In genomic region chr22:50329236-50329635, GRCh38 we compare ENCODE assay signal across 20 cellular contexts. TPM values are rescaled to one million over a fixed set of nuclear protein-coding genes. Genes with fewer than 3 reads are reported as not detected.
DNase-seq lines count a peak whose midpoint lies in the region; ATAC-seq, FAIRE-seq and TF ChIP-seq lines count a peak whose summit lies in the region.
"Had no signal": no experiment of that assay in that cellular context is flagged by ENCODE, and none has a peak within 500 bp of the region (broad histone marks: within the 10 kb centered on the region; RNA-seq: fewer than 3 reads in every experiment).

No MANE protein-coding gene starts in this region.

- POLR2A ChIA-PET in activated CD4-positive, alpha-beta T cell treated with anti-CD3 and anti-CD28 coated beads for 36 hours (lab: Charles Lee), result interaction anchor here (0.6 kb wide), 1 partner anchor 27 kb away, joined by 6 read pairs; no protein-coding TSS in a partner anchor
- POLR2A ChIA-PET in CD4-positive, alpha-beta memory T cell (lab: Charles Lee; ENCODE audit: partially characterized antibody), result interaction anchor here (1.3 to 2.5 kb wide), 3 partner anchors 13 to 78 kb away, joined by 4 to 12 read pairs (median 6); partner anchors contain the start of gene HDAC10

- H3K27ac ChIP-seq in astrocyte (ENCODE audit: low read depth, low read length) (peak overlapping the region; percentile 26), mesenchymal stem cell (ENCODE audit: low read length, poor library complexity, severe bottlenecking) (no peak overlapping the region)
- H3K27ac ChIP-seq in CD4-positive, alpha-beta memory T cell (ENCODE audit: low read depth, low read length), result no peak overlapping the region
- H3K27ac ChIP-seq: A549, adrenal gland, KMS-11, right atrium auricular region had no signal

- peaks cover 15% of the 10 kb centered on the region for H4K20me1 ChIP-seq in astrocyte (ENCODE audit: insufficient read depth, low read length)

- no peak overlapping the region for H2BK15ac ChIP-seq in mesenchymal stem cell (ENCODE audit: low read depth, poor library complexity, severe bottlenecking)

- H3K4me3 Mint-ChIP-seq in activated CD4-positive, alpha-beta T cell treated with anti-CD3 and anti-CD28 coated beads for 36 hours, result no peak overlapping the region
- peak overlapping the region; percentile 8 to 89 (median 42) for H3K4me3 Mint-ChIP-seq in IgD-negative memory B cell
- peak overlapping the region; percentile 68 for H3K4me3 Mint-ChIP-seq in astrocyte (ENCODE audit: unreplicated experiment)
- peak overlapping the region in 3 of 8 donors; percentile 3 to 22 (median 5) for H3K4me3 Mint-ChIP-seq in CD4-positive, alpha-beta memory T cell
- H3K4me3 Mint-ChIP-seq: activated B cell treated with CpG ODN at 0.5 μM for 24 hours; activated T-cell treated with anti-CD3 and anti-CD28 coated beads, Interleukin-2, amount 50 U/mL, for 24 hours; stimulated activated memory B cell treated with anti-CD40 and anti-IgM and Interleukin-4, amounts not matched to agents 10 μg/mL and 1 μg/mL and 100 μg/mL, for 72 hours had no signal

- no peak overlapping the region for H3K27ac Mint-ChIP-seq in activated CD4-positive, alpha-beta T cell treated with anti-CD3 and anti-CD28 coated beads for 36 hours
- peak overlapping the region; percentile 33 to 55 (median 53) for H3K27ac Mint-ChIP-seq in IgD-negative memory B cell
- H3K27ac Mint-ChIP-seq in astrocyte (ENCODE audit: unreplicated experiment), result peak overlapping the region; percentile 75
- peak overlapping the region in 2 of 7 donors; percentile 11 to 51 for H3K27ac Mint-ChIP-seq in CD4-positive, alpha-beta memory T cell
- H3K27ac Mint-ChIP-seq: activated B cell treated with CpG ODN at 0.5 μM for 24 hours; activated T-cell treated with anti-CD3 and anti-CD28 coated beads, Interleukin-2, amount 50 U/mL, for 24 hours; stimulated activated memory B cell treated with anti-CD40 and anti-IgM and Interleukin-4, amounts not matched to agents 10 μg/mL and 1 μg/mL and 100 μg/mL, for 72 hours; T-cell had no signal

- H4K8ac ChIP-seq in mesenchymal stem cell (ENCODE audit: low read length), result no peak overlapping the region

- H2BK120ac ChIP-seq in mesenchymal stem cell (ENCODE audit: low read depth, low read length), result no peak overlapping the region

- peaks cover 14% of the 10 kb centered on the region for H3K79me2 ChIP-seq in astrocyte (ENCODE audit: insufficient read depth, low read length)

- no peak overlapping the region for H3K4me2 ChIP-seq in astrocyte (ENCODE audit: low read length)
- H3K4me2 ChIP-seq in mesenchymal stem cell (ENCODE audit: low read length, poor library complexity, severe bottlenecking), result no peak overlapping the region
- H3K4me2 ChIP-seq: A549, KMS-11 had no signal

- peak; percentile 4 for ATAC-seq in activated CD4-positive, alpha-beta T cell treated with anti-CD3 and anti-CD28 coated beads for 36 hours
- ATAC-seq: A549; naive thymus-derived CD4-positive, alpha-beta T cell; stimulated activated memory B cell treated with anti-CD40 and anti-IgM and Interleukin-4, amounts not matched to agents 10 μg/mL and 1 μg/mL and 100 μg/mL, for 72 hours; T-cell had no signal

- no peak overlapping the region for H2AK5ac ChIP-seq in mesenchymal stem cell (ENCODE audit: low read length, severe bottlenecking)

- H3K36me3 ChIP-seq in astrocyte (ENCODE audit: insufficient read depth, low read length) (no peaks in the 10 kb centered on the region), mesenchymal stem cell (ENCODE audit: control insufficient read depth in 1 of 2, insufficient read depth in 2 of 2, low read depth in 1 of 2, low read length in 2 of 2) (no peaks in the 10 kb centered on the region)
- no peaks in the 10 kb centered on the region for H3K36me3 ChIP-seq in CD4-positive, alpha-beta memory T cell (ENCODE audit: insufficient read depth, low read length)
- H3K36me3 ChIP-seq: adrenal gland, right atrium auricular region had no signal

- intact Hi-C loops in activated CD4-positive, alpha-beta T cell treated with anti-CD3 and anti-CD28 coated beads for 36 hours (cut with DNase I, micrococcal nuclease), result loop anchor here in 1 of 2 experiments (5.0 kb wide), 2 partner anchors 52 to 87 kb away; no protein-coding TSS in a partner anchor
- intact Hi-C loops in CD4-positive, alpha-beta memory T cell (cut with micrococcal nuclease), result no loop called here

- no peak overlapping the region for H3K14ac ChIP-seq in mesenchymal stem cell (ENCODE audit: low read length in 2 of 2)

- H3K9ac ChIP-seq in astrocyte (ENCODE audit: low read length) (no peak overlapping the region), mesenchymal stem cell (ENCODE audit: low read length) (no peak overlapping the region)
- H3K9ac ChIP-seq: KMS-11 had no signal

- H3K36me3 Mint-ChIP-seq in activated CD4-positive, alpha-beta T cell treated with anti-CD3 and anti-CD28 coated beads for 36 hours (ENCODE audit: low read depth), result no peaks in the 10 kb centered on the region
- H3K36me3 Mint-ChIP-seq in IgD-negative memory B cell, result peaks cover 6% of the 10 kb centered on the region
- H3K36me3 Mint-ChIP-seq in astrocyte (ENCODE audit: low read depth, unreplicated experiment), result no peaks in the 10 kb centered on the region
- no peaks in the 10 kb centered on the region for H3K36me3 Mint-ChIP-seq in CD4-positive, alpha-beta memory T cell
- H3K36me3 Mint-ChIP-seq: naive thymus-derived CD4-positive, alpha-beta T cell; stimulated activated memory B cell treated with anti-CD40 and anti-IgM and Interleukin-4, amounts not matched to agents 10 μg/mL and 1 μg/mL and 100 μg/mL, for 72 hours; T-cell had no signal

- no peak overlapping the region for H2BK12ac ChIP-seq in mesenchymal stem cell (ENCODE audit: low read length in 2 of 2)

- no peaks in the 10 kb centered on the region for H3K9me3 Mint-ChIP-seq in activated CD4-positive, alpha-beta T cell treated with anti-CD3 and anti-CD28 coated beads for 36 hours (ENCODE audit: low read depth)
- H3K9me3 Mint-ChIP-seq in IgD-negative memory B cell (peaks cover 0 to 1% (median 0%) of the 10 kb centered on the region in 3 donors), astrocyte (ENCODE audit: unreplicated experiment) (no peaks in the 10 kb centered on the region)
- no peaks in the 10 kb centered on the region for H3K9me3 Mint-ChIP-seq in CD4-positive, alpha-beta memory T cell
- H3K9me3 Mint-ChIP-seq: activated B cell treated with CpG ODN at 0.5 μM for 24 hours; activated T-cell treated with anti-CD3 and anti-CD28 coated beads, Interleukin-2, amount 50 U/mL, for 24 hours; naive thymus-derived CD4-positive, alpha-beta T cell; stimulated activated memory B cell treated with anti-CD40 and anti-IgM and Interleukin-4, amounts not matched to agents 10 μg/mL and 1 μg/mL and 100 μg/mL, for 72 hours; T-cell had no signal

- TF ChIP-seq CTCF in astrocyte (IDR thresholded peaks at IDR 0.05; ENCODE audit: insufficient read depth, low read depth, low read length) (no peak), GM20000 (IDR thresholded peaks at IDR 0.05; ENCODE audit: extremely low read depth, missing control alignments) (no peak)

- CTCF ChIA-PET in activated CD4-positive, alpha-beta T cell treated with anti-CD3 and anti-CD28 coated beads for 36 hours (lab: Charles Lee), result interaction anchor here (0.8 to 5.6 kb wide), 3 partner anchors 12 to 87 kb away, joined by 3 to 31 read pairs (median 13); no protein-coding TSS in a partner anchor
- CTCF ChIA-PET in CD4-positive, alpha-beta memory T cell (lab: Charles Lee; ENCODE audit: partially characterized antibody), result interaction anchor here (1.1 to 4.1 kb wide), 5 partner anchors 12 to 196 kb away, joined by 3 to 22 read pairs (median 17); partner anchors contain the start of genes HDAC10 and SCO2

- H3K4me1 ChIP-seq in astrocyte (ENCODE audit: insufficient read depth, low read length) (peaks cover 25% of the 10 kb centered on the region), mesenchymal stem cell (ENCODE audit: control insufficient read depth, insufficient read depth, low read depth, low read length) (peaks cover 16% of the 10 kb centered on the region)
- peaks cover 9% of the 10 kb centered on the region for H3K4me1 ChIP-seq in CD4-positive, alpha-beta memory T cell (ENCODE audit: insufficient read depth, low read length)

- no peak for FAIRE-seq in astrocyte (lab: Jason Lieb, UNC)
- FAIRE-seq: A549 had no signal

- no peak overlapping the region for H2BK5ac ChIP-seq in mesenchymal stem cell (ENCODE audit: low read depth, low read length, poor library complexity, severe bottlenecking)

- H3K18ac ChIP-seq in mesenchymal stem cell (ENCODE audit: low read depth in 1 of 2, low read length in 2 of 2), result no peak overlapping the region

- H3K4me1 Mint-ChIP-seq in activated CD4-positive, alpha-beta T cell treated with anti-CD3 and anti-CD28 coated beads for 36 hours, result peaks cover 14% of the 10 kb centered on the region
- H3K4me1 Mint-ChIP-seq in IgD-negative memory B cell (peaks cover 20 to 26% (median 24%) of the 10 kb centered on the region in 3 donors), astrocyte (ENCODE audit: low read depth, unreplicated experiment) (peaks cover 26% of the 10 kb centered on the region)
- H3K4me1 Mint-ChIP-seq in CD4-positive, alpha-beta memory T cell, result peaks cover 5 to 14% (median 9%) of the 10 kb centered on the region in 4 donors

- H3K27me3 ChIP-seq in astrocyte (ENCODE audit: insufficient read depth, low read length), result no peaks in the 10 kb centered on the region
- no peaks in the 10 kb centered on the region for H3K27me3 ChIP-seq in mesenchymal stem cell (ENCODE audit: control insufficient read depth in 1 of 2, insufficient read depth in 1 of 2, low read length in 2 of 2)
- no peaks in the 10 kb centered on the region for H3K27me3 ChIP-seq in CD4-positive, alpha-beta memory T cell (ENCODE audit: insufficient read depth, low read length)
- H3K27me3 ChIP-seq: adrenal gland, right atrium auricular region had no signal

- H3K27me3 Mint-ChIP-seq in activated CD4-positive, alpha-beta T cell treated with anti-CD3 and anti-CD28 coated beads for 36 hours, result peaks cover 7% of the 10 kb centered on the region
- peaks cover 8% of the 10 kb centered on the region for H3K27me3 Mint-ChIP-seq in IgD-negative memory B cell
- peaks cover 7% of the 10 kb centered on the region for H3K27me3 Mint-ChIP-seq in astrocyte (ENCODE audit: low read depth, unreplicated experiment)
- peaks cover 0 to 4% of the 10 kb centered on the region in 2 donors for H3K27me3 Mint-ChIP-seq in CD4-positive, alpha-beta memory T cell
- H3K27me3 Mint-ChIP-seq: stimulated activated memory B cell treated with anti-CD40 and anti-IgM and Interleukin-4, amounts not matched to agents 10 μg/mL and 1 μg/mL and 100 μg/mL, for 72 hours had no signal

- H4K91ac ChIP-seq in mesenchymal stem cell (ENCODE audit: low read length), result no peak overlapping the region

- no peak overlapping the region for H3K4ac ChIP-seq in mesenchymal stem cell (ENCODE audit: low read depth in 1 of 2, low read length in 2 of 2)

- H2AFZ ChIP-seq in astrocyte (ENCODE audit: low read depth, low read length), result no peak overlapping the region
- H2AFZ ChIP-seq in mesenchymal stem cell (ENCODE audit: low read depth, low read length), result no peak overlapping the region

- WGBS in mesenchymal stem cell, result 89% methylated on average over 5 of the region's 6 CpGs

- H3K9me3 ChIP-seq in astrocyte (ENCODE audit: insufficient read depth, low read depth, low read length) (no peaks in the 10 kb centered on the region), mesenchymal stem cell (ENCODE audit: control insufficient read depth, low read length) (no peaks in the 10 kb centered on the region)
- H3K9me3 ChIP-seq in CD4-positive, alpha-beta memory T cell (ENCODE audit: control insufficient read depth in 1 of 2, low read length in 2 of 2), result no peaks in the 10 kb centered on the region
- H3K9me3 ChIP-seq: A549, adrenal gland, right atrium auricular region had no signal

- no peak for DNase-seq in activated CD4-positive, alpha-beta T cell treated with anti-CD3 and anti-CD28 coated beads for 36 hours
- DNase-seq in activated CD4-positive, alpha-beta T cell treated with anti-CD3 and anti-CD28 coated beads, Interleukin-2, amount 50 U/mL, for 4 hours, result no peak
- peak; percentile 66 for DNase-seq in astrocyte (ENCODE audit: low read depth)
- peak; percentile 52 for DNase-seq in mesenchymal stem cell
- no peak for DNase-seq in GM20000 (ENCODE audit: low spot score)
- DNase-seq in CD4-positive, alpha-beta memory T cell, result no peak
- DNase-seq in NCI-H128 (lab: John Stamatoyannopoulos, UW; ENCODE audit: unreplicated experiment), result no peak
- DNase-seq: activated B cell treated with CpG ODN at 0.5 μM for 24 hours; activated T-cell treated with anti-CD3 and anti-CD28 coated beads, Interleukin-2, amount 50 U/mL, for 24 hours; adrenal gland; COR-L47; naive thymus-derived CD4-positive, alpha-beta T cell; NCI-H187 treated with DMSO at 0.1 percent for 48 hours; NCI-H524; T-cell had no signal

- H3K4me3 ChIP-seq in astrocyte (ENCODE audit: insufficient read depth, low read depth, low read length) (no peak overlapping the region), mesenchymal stem cell (ENCODE audit: insufficient read depth in 1 of 2, low read depth in 1 of 2, low read length in 2 of 2) (no peak overlapping the region)
- H3K4me3 ChIP-seq in CD4-positive, alpha-beta memory T cell (ENCODE audit: low read length in 2 of 2), result no peak overlapping the region
- H3K4me3 ChIP-seq: A549, adrenal gland, right atrium auricular region had no signal

- peaks cover 7% of the 10 kb centered on the region for H3K79me1 ChIP-seq in mesenchymal stem cell (replicated peaks; ENCODE audit: low read length, poor library complexity, severe bottlenecking)

- H3K23ac ChIP-seq in mesenchymal stem cell (ENCODE audit: low read length in 2 of 2), result no peak overlapping the region

RNA-seq across cellular contexts. Expression of gene DENND6B, which starts 2.4 kb away (rescaled TPM):
- total RNA-seq in activated CD4-positive, alpha-beta T cell treated with anti-CD3 and anti-CD28 coated beads for 36 hours, result 1 to 10 TPM; 2.8 TPM
- polyA plus RNA-seq in IgD-negative memory B cell, result 1.2 TPM
- total RNA-seq in astrocyte, result 5.4 and 5.8 TPM in 2 replicates
- 4.2 TPM for polyA plus RNA-seq in mesenchymal stem cell (2013, experiment 1 of 2)
- 3.7 TPM for polyA plus RNA-seq in mesenchymal stem cell (2013, experiment 2 of 2)
- total RNA-seq in CD4-positive, alpha-beta memory T cell, result 1 to 10 TPM; 1.5 to 2.4 TPM
- polyA plus RNA-seq in CD4-positive, alpha-beta memory T cell, result under 1 TPM; 0.22 to 0.36 TPM

RNA-seq across cellular contexts. Expression of gene PPP6R2, which starts 13.9 kb away (rescaled TPM):
- total RNA-seq in activated CD4-positive, alpha-beta T cell treated with anti-CD3 and anti-CD28 coated beads for 36 hours, result 10 to 100 TPM; 37.3 to 39.5 TPM
- polyA plus RNA-seq in IgD-negative memory B cell, result 27.0 TPM
- total RNA-seq in astrocyte, result 47.9 and 48.3 TPM in 2 replicates
- 23.0 TPM for polyA plus RNA-seq in mesenchymal stem cell (2013, experiment 1 of 2)
- 22.9 TPM for polyA plus RNA-seq in mesenchymal stem cell (2013, experiment 2 of 2)
- total RNA-seq in CD4-positive, alpha-beta memory T cell, result 10 to 100 TPM; 80.1 to 91.2 TPM
- 10 to 100 TPM; 13.3 to 27.7 TPM for polyA plus RNA-seq in CD4-positive, alpha-beta memory T cell

RNA-seq across cellular contexts. Expression of gene PLXNB2, which starts 21.8 kb away (rescaled TPM):
- total RNA-seq in activated CD4-positive, alpha-beta T cell treated with anti-CD3 and anti-CD28 coated beads for 36 hours, result 1 to 10 TPM; 5.5 to 6.3 TPM
- 2.7 TPM for polyA plus RNA-seq in IgD-negative memory B cell
- total RNA-seq in astrocyte, result 327 and 376 TPM in 2 replicates
- polyA plus RNA-seq in mesenchymal stem cell (2013, experiment 1 of 2), result 242 TPM
- 231 TPM for polyA plus RNA-seq in mesenchymal stem cell (2013, experiment 2 of 2)
- total RNA-seq in CD4-positive, alpha-beta memory T cell, result 1 to 10 TPM; 2.8 to 4.6 TPM
- polyA plus RNA-seq in CD4-positive, alpha-beta memory T cell, result under 1 TPM in 1 of 2 donors, not detected in 1; 0.40 TPM

RNA-seq across cellular contexts. Expression of gene MAPK11, which starts 59.1 kb away (rescaled TPM):
- total RNA-seq in activated CD4-positive, alpha-beta T cell treated with anti-CD3 and anti-CD28 coated beads for 36 hours, result 10 to 100 TPM; 11.6 to 13.6 TPM
- polyA plus RNA-seq in IgD-negative memory B cell, result 0.59 TPM
- total RNA-seq in astrocyte, result 19.6 and 22.4 TPM in 2 replicates
- 5.5 TPM for polyA plus RNA-seq in mesenchymal stem cell (2013, experiment 1 of 2)
- polyA plus RNA-seq in mesenchymal stem cell (2013, experiment 2 of 2), result 5.0 TPM
- 1 to 10 TPM; 1.6 to 1.7 TPM for total RNA-seq in CD4-positive, alpha-beta memory T cell
- under 1 TPM; 0.10 to 0.54 TPM for polyA plus RNA-seq in CD4-positive, alpha-beta memory T cell

Comparison
In these comparisons a context has a peak if more than half of its experiments do, and no peak if none do; other contexts are left out.
1. DNase-seq: peak in astrocyte (single experiment) and mesenchymal stem cell (single experiment); none in activated CD4-positive, alpha-beta T cell treated with anti-CD3 and anti-CD28 coated beads for 36 hours (single experiment), activated CD4-positive, alpha-beta T cell treated with anti-CD3 and anti-CD28 coated beads, Interleukin-2, amount 50 U/mL, for 4 hours (0 of 2), GM20000 (single experiment), CD4-positive, alpha-beta memory T cell (0 of 5) and NCI-H128 (single experiment).
2. RNA of gene PLXNB2, which starts 21.8 kb away (total RNA-seq): 327 to 376 TPM in astrocyte; 5.5 to 6.3 TPM in activated CD4-positive, alpha-beta T cell treated with anti-CD3 and anti-CD28 coated beads for 36 hours and 2.8 to 4.6 TPM in CD4-positive, alpha-beta memory T cell; every median in the first group is over 10 times any median in the second.